Comparison of ENCODE assay signal across 1 cellular context in genomic region chr3:69013256-69014021, GRCh38.
A peak's percentile ranks its signal among the peaks of the same experiment; 100 is the strongest.
TF ChIP-seq lines count a peak whose summit lies in the region.

EOGT (minus strand) TSS chr3:69013684; CDS start chr3:69009846, 3,838 bp downstream.

TF ChIP-seq in HepG2, 621 proteins besides CTCF, POLR2A, EP300 and RAD21 (continued from another document and continues in another):
- TF ChIP-seq THAP7 (CRISPR knock-in tag; IDR thresholded peaks at IDR 0.05): no peak
- no peak for TF ChIP-seq ZNF160 (CRISPR knock-in tag; IDR thresholded peaks at IDR 0.05)
- no peak for TF ChIP-seq ZNF562 (CRISPR knock-in tag; IDR thresholded peaks at IDR 0.05; ENCODE audit: borderline replicate concordance)
- TF ChIP-seq GATAD1 (CRISPR knock-in tag; IDR thresholded peaks at IDR 0.05): peak; percentile 73
- no peak for TF ChIP-seq ZNF280D (CRISPR knock-in tag; IDR thresholded peaks at IDR 0.05)
- 0 out of 2 replicates have a peak, but pooled peaks have one; percentile 38 for TF ChIP-seq ARNTL (CRISPR knock-in tag; IDR thresholded peaks at IDR 0.05)
- peak; percentile 87; the same call in 1 of the 2 replicates for TF ChIP-seq IRF9 (CRISPR knock-in tag; IDR thresholded peaks at IDR 0.05; ENCODE audit: borderline replicate concordance)
- TF ChIP-seq CEBPG (CRISPR knock-in tag; IDR thresholded peaks at IDR 0.05): no peak
- no peak; the same call in 1 of the 2 replicates for TF ChIP-seq ZNF124 (CRISPR knock-in tag; IDR thresholded peaks at IDR 0.05)
- TF ChIP-seq ZNF337 (CRISPR knock-in tag; IDR thresholded peaks at IDR 0.05; ENCODE audit: borderline replicate concordance, low read depth): peak; percentile 82; the same call in 1 of the 2 replicates
- no peak for TF ChIP-seq ZNF644 (CRISPR knock-in tag; IDR thresholded peaks at IDR 0.05; ENCODE audit: low read depth)
- TF ChIP-seq RNF2 (conservative IDR thresholded peaks at IDR 0.05; ENCODE audit: low read depth): peak; percentile 88; the same call in 1 of the 2 replicates
- TF ChIP-seq MTA3 (CRISPR knock-in tag; IDR thresholded peaks at IDR 0.05): no peak
- peak; percentile 64; the same call in 1 of the 2 replicates for TF ChIP-seq SMAD1 (CRISPR knock-in tag; IDR thresholded peaks at IDR 0.05; ENCODE audit: borderline replicate concordance, low read depth)
- TF ChIP-seq U2AF2 (IDR thresholded peaks at IDR 0.05; ENCODE audit: low read depth, low read length): no peak
- TF ChIP-seq ARHGAP35 (CRISPR knock-in tag; IDR thresholded peaks at IDR 0.05; ENCODE audit: borderline replicate concordance): peak; percentile 50; the same call in 1 of the 2 replicates
- TF ChIP-seq GLMP (CRISPR knock-in tag; IDR thresholded peaks at IDR 0.05; ENCODE audit: borderline replicate concordance): no peak
- peak; percentile 25; the same call in 1 of the 2 replicates for TF ChIP-seq ZNF691 (CRISPR knock-in tag; IDR thresholded peaks at IDR 0.05; ENCODE audit: borderline replicate concordance, low read depth)
- TF ChIP-seq MAF1 (CRISPR knock-in tag; IDR thresholded peaks at IDR 0.05; ENCODE audit: borderline replicate concordance): 0 out of 2 replicates have a peak, but pooled peaks have one; percentile 1
- no peak; the same call in 1 of the 2 replicates for TF ChIP-seq PITX1 (CRISPR knock-in tag; IDR thresholded peaks at IDR 0.05)
- 0 out of 2 replicates have a peak, but pooled peaks have one; percentile 22 for TF ChIP-seq ZFAT (CRISPR knock-in tag; conservative IDR thresholded peaks at IDR 0.05)
- peak; percentile 84 for TF ChIP-seq REPIN1 (CRISPR knock-in tag; IDR thresholded peaks at IDR 0.05; ENCODE audit: borderline replicate concordance, low read depth)
- peak; percentile 50; the same call in 1 of the 2 replicates for TF ChIP-seq DRAP1 (CRISPR knock-in tag; IDR thresholded peaks at IDR 0.05)
- TF ChIP-seq THRA (CRISPR knock-in tag; IDR thresholded peaks at IDR 0.05; ENCODE audit: borderline replicate concordance): no peak
- no peak for TF ChIP-seq HMG20B (CRISPR knock-in tag; conservative IDR thresholded peaks at IDR 0.05)
- TF ChIP-seq ETS1 (CRISPR knock-in tag; IDR thresholded peaks at IDR 0.05): no peak
- TF ChIP-seq ZC3H4 (CRISPR knock-in tag; IDR thresholded peaks at IDR 0.05; ENCODE audit: borderline replicate concordance): no peak
- peak; percentile 62 for TF ChIP-seq POLR2AphosphoS5 (IDR thresholded peaks at IDR 0.05; ENCODE audit: low read depth, low read length)
- no peak for TF ChIP-seq ZBTB42 (CRISPR knock-in tag; IDR thresholded peaks at IDR 0.05)
- peak; percentile 96 for TF ChIP-seq ZNF777 (CRISPR knock-in tag; IDR thresholded peaks at IDR 0.05)
- TF ChIP-seq GPN1 (CRISPR knock-in tag; IDR thresholded peaks at IDR 0.05; ENCODE audit: borderline replicate concordance): no peak
- no peak; the same call in 1 of the 2 replicates for TF ChIP-seq HOXA9 (CRISPR knock-in tag; IDR thresholded peaks at IDR 0.05; ENCODE audit: borderline replicate concordance)
- TF ChIP-seq ZNF737 (CRISPR knock-in tag; IDR thresholded peaks at IDR 0.05; ENCODE audit: borderline replicate concordance): 0 out of 2 replicates have a peak, but pooled peaks have one; percentile 19
- TF ChIP-seq CEBPB (IDR thresholded peaks at IDR 0.05; ENCODE audit: borderline replicate concordance, low read depth, low read length): no peak
- TF ChIP-seq ZNF383 (CRISPR knock-in tag; IDR thresholded peaks at IDR 0.05; ENCODE audit: borderline replicate concordance): no peak
- peak; percentile 56; the same call in 1 of the 2 replicates for TF ChIP-seq MED1 (CRISPR knock-in tag; IDR thresholded peaks at IDR 0.05)
- 0 out of 2 replicates have a peak, but pooled peaks have one; percentile 34 for TF ChIP-seq E2F5 (CRISPR knock-in tag; conservative IDR thresholded peaks at IDR 0.05)
- TF ChIP-seq SIN3A (IDR thresholded peaks at IDR 0.05; ENCODE audit: borderline replicate concordance, low read depth, low read length): no peak
- no peak for TF ChIP-seq JUNB (CRISPR knock-in tag; IDR thresholded peaks at IDR 0.05; ENCODE audit: borderline replicate concordance)
- peak; percentile 63; the same call in 1 of the 2 replicates for TF ChIP-seq ZSCAN25 (CRISPR knock-in tag; IDR thresholded peaks at IDR 0.05)
- TF ChIP-seq ZBTB37 (CRISPR knock-in tag; IDR thresholded peaks at IDR 0.05): 0 out of 2 replicates have a peak, but pooled peaks have one; percentile 31
- no peak; the same call in 1 of the 2 replicates for TF ChIP-seq ZNF670 (CRISPR knock-in tag; IDR thresholded peaks at IDR 0.05; ENCODE audit: borderline replicate concordance)
- no peak for TF ChIP-seq THYN1 (CRISPR knock-in tag; IDR thresholded peaks at IDR 0.05; ENCODE audit: borderline replicate concordance, low read depth)
- peak; percentile 17; the same call in 1 of the 2 replicates for TF ChIP-seq ZNF879 (CRISPR knock-in tag; IDR thresholded peaks at IDR 0.05)
- TF ChIP-seq TGIF2 (CRISPR knock-in tag; IDR thresholded peaks at IDR 0.05): no peak
- TF ChIP-seq CHCHD3 (CRISPR knock-in tag; IDR thresholded peaks at IDR 0.05): no peak
- peak; percentile 83 for TF ChIP-seq AGO2 (optimal IDR thresholded peaks at IDR 0.05; ENCODE audit: low read depth, low read length)
- TF ChIP-seq ZBTB38 (CRISPR knock-in tag; IDR thresholded peaks at IDR 0.05): peak; percentile 50; the same call in 1 of the 2 replicates
- TF ChIP-seq TERF1 (CRISPR knock-in tag; IDR thresholded peaks at IDR 0.05): no peak
